Comparison of ENCODE assay signal across 2 cellular contexts in the genomic region with DNA sequence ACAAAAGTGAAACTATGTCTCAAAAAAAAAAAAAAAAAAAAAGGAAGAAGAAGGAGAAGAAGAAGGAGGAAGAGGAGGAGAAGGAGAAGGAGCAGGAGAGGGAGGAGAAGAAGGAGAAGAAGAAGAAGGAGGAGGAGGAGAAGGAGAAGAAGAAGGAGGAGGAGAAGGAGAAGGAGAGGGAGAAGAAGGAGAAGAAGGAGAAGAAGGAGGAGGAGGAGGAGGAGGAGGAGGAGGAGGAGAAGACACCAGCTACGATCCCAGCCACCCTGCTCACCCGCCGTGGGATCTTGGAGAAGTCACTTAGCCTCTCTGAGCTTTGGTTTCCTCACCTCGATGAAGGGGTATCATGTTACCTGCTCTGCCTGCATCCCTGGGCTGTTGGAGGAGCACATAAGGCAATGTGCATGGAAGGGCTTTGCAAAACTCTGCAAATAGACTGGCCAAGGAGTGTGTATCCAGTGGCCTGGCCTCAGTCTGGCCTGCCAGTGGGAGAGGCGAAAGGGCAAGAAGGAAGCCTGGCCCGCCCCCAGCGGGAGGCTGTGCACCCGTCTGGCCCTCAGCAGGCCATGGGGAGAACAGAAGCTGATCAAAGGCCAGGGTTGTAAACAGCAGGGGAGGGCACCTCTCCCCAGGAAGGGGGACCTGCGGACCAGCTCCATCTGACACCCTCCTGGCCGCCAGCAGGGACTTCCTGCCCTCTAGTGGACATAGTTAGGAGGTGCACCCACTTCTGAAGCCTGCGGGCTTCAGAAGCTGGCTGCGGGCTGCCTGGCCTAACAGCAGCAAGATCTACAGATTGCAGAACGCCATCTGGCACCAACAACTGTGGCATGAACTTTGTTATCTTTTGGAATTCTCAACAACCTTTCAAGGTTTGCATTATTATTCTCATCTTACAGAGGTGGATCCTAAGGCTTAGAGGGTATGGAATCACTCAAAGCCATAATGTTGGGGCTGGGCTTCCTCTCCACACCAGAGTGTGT.
TF ChIP-seq lines count a peak whose summit lies in the region.

No MANE protein-coding gene starts in this region.

TF ChIP-seq in HEK293, 187 proteins besides CTCF, POLR2A, EP300 and RAD21 (continued from another document):
- TF ChIP-seq ZNF514 (tag by site-specific recombination; IDR thresholded peaks at IDR 0.05) = no peak
- TF ChIP-seq, protein P1, sequence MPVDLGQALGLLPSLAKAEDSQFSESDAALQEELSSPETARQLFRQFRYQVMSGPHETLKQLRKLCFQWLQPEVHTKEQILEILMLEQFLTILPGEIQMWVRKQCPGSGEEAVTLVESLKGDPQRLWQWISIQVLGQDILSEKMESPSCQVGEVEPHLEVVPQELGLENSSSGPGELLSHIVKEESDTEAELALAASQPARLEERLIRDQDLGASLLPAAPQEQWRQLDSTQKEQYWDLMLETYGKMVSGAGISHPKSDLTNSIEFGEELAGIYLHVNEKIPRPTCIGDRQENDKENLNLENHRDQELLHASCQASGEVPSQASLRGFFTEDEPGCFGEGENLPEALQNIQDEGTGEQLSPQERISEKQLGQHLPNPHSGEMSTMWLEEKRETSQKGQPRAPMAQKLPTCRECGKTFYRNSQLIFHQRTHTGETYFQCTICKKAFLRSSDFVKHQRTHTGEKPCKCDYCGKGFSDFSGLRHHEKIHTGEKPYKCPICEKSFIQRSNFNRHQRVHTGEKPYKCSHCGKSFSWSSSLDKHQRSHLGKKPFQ (tag by site-specific recombination; IDR thresholded peaks at IDR 0.05) = no peak
- no peak for TF ChIP-seq ZNF785 (tag by site-specific recombination; IDR thresholded peaks at IDR 0.05)
- peak; percentile 55; the same call in 1 of the 2 replicates for TF ChIP-seq WT1 (tag by site-specific recombination; IDR thresholded peaks at IDR 0.05)
- peak; percentile 54; the same call in 1 of the 2 replicates for TF ChIP-seq ZSCAN30 (tag by site-specific recombination; IDR thresholded peaks at IDR 0.05)
- TF ChIP-seq, protein P2, sequence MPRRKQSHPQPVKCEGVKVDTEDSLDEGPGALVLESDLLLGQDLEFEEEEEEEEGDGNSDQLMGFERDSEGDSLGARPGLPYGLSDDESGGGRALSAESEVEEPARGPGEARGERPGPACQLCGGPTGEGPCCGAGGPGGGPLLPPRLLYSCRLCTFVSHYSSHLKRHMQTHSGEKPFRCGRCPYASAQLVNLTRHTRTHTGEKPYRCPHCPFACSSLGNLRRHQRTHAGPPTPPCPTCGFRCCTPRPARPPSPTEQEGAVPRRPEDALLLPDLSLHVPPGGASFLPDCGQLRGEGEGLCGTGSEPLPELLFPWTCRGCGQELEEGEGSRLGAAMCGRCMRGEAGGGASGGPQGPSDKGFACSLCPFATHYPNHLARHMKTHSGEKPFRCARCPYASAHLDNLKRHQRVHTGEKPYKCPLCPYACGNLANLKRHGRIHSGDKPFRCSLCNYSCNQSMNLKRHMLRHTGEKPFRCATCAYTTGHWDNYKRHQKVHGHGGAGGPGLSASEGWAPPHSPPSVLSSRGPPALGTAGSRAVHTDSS (tag by site-specific recombination; IDR thresholded peaks at IDR 0.05) = peak; percentile 82
- TF ChIP-seq, protein P3, sequence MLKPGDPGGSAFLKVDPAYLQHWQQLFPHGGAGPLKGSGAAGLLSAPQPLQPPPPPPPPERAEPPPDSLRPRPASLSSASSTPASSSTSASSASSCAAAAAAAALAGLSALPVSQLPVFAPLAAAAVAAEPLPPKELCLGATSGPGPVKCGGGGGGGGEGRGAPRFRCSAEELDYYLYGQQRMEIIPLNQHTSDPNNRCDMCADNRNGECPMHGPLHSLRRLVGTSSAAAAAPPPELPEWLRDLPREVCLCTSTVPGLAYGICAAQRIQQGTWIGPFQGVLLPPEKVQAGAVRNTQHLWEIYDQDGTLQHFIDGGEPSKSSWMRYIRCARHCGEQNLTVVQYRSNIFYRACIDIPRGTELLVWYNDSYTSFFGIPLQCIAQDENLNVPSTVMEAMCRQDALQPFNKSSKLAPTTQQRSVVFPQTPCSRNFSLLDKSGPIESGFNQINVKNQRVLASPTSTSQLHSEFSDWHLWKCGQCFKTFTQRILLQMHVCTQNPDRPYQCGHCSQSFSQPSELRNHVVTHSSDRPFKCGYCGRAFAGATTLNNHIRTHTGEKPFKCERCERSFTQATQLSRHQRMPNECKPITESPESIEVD (tag by site-specific recombination; IDR thresholded peaks at IDR 0.05) = no peak
- peak; percentile 88 for TF ChIP-seq ZNF423 (tag by site-specific recombination; IDR thresholded peaks at IDR 0.05)
- no peak for TF ChIP-seq SCRT1 (tag by site-specific recombination; IDR thresholded peaks at IDR 0.05; ENCODE audit: borderline replicate concordance)
- TF ChIP-seq ZNF341 (tag by site-specific recombination; IDR thresholded peaks at IDR 0.05; ENCODE audit: low read depth) = peak; percentile 45
- no peak for TF ChIP-seq ZNF146 (tag by site-specific recombination; IDR thresholded peaks at IDR 0.05)
- TF ChIP-seq, protein P4, sequence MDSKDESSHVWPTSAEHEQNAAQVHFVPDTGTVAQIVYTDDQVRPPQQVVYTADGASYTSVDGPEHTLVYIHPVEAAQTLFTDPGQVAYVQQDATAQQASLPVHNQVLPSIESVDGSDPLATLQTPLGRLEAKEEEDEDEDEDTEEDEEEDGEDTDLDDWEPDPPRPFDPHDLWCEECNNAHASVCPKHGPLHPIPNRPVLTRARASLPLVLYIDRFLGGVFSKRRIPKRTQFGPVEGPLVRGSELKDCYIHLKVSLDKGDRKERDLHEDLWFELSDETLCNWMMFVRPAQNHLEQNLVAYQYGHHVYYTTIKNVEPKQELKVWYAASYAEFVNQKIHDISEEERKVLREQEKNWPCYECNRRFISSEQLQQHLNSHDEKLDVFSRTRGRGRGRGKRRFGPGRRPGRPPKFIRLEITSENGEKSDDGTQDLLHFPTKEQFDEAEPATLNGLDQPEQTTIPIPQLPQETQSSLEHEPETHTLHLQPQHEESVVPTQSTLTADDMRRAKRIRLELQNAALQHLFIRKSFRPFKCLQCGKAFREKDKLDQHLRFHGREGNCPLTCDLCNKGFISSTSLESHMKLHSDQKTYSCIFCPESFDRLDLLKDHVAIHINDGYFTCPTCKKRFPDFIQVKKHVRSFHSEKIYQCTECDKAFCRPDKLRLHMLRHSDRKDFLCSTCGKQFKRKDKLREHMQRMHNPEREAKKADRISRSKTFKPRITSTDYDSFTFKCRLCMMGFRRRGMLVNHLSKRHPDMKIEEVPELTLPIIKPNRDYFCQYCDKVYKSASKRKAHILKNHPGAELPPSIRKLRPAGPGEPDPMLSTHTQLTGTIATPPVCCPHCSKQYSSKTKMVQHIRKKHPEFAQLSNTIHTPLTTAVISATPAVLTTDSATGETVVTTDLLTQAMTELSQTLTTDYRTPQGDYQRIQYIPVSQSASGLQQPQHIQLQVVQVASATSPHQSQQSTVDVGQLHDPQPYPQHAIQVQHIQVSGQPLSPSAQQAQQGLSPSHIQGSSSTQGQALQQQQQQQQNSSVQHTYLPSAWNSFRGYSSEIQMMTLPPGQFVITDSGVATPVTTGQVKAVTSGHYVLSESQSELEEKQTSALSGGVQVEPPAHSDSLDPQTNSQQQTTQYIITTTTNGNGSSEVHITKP (tag by site-specific recombination; IDR thresholded peaks at IDR 0.05) = peak; percentile 37
- TF ChIP-seq ZNF2 (tag by site-specific recombination; IDR thresholded peaks at IDR 0.05) = 0 out of 2 replicates have a peak, but pooled peaks have one; percentile 56
- TF ChIP-seq ZBTB48 (tag by site-specific recombination; IDR thresholded peaks at IDR 0.05) = 0 out of 2 replicates have a peak, but pooled peaks have one; percentile 14
- peak; percentile 80; the same call in 1 of the 2 replicates for TF ChIP-seq ZNF561 (tag by site-specific recombination; IDR thresholded peaks at IDR 0.05; ENCODE audit: borderline replicate concordance)
- no peak for TF ChIP-seq ZNF658 (tag by site-specific recombination; IDR thresholded peaks at IDR 0.05)

TF ChIP-seq in K562, 482 proteins besides CTCF, POLR2A, EP300 and RAD21 (continued from another document and continues in another):
- TF ChIP-seq, protein P5, sequence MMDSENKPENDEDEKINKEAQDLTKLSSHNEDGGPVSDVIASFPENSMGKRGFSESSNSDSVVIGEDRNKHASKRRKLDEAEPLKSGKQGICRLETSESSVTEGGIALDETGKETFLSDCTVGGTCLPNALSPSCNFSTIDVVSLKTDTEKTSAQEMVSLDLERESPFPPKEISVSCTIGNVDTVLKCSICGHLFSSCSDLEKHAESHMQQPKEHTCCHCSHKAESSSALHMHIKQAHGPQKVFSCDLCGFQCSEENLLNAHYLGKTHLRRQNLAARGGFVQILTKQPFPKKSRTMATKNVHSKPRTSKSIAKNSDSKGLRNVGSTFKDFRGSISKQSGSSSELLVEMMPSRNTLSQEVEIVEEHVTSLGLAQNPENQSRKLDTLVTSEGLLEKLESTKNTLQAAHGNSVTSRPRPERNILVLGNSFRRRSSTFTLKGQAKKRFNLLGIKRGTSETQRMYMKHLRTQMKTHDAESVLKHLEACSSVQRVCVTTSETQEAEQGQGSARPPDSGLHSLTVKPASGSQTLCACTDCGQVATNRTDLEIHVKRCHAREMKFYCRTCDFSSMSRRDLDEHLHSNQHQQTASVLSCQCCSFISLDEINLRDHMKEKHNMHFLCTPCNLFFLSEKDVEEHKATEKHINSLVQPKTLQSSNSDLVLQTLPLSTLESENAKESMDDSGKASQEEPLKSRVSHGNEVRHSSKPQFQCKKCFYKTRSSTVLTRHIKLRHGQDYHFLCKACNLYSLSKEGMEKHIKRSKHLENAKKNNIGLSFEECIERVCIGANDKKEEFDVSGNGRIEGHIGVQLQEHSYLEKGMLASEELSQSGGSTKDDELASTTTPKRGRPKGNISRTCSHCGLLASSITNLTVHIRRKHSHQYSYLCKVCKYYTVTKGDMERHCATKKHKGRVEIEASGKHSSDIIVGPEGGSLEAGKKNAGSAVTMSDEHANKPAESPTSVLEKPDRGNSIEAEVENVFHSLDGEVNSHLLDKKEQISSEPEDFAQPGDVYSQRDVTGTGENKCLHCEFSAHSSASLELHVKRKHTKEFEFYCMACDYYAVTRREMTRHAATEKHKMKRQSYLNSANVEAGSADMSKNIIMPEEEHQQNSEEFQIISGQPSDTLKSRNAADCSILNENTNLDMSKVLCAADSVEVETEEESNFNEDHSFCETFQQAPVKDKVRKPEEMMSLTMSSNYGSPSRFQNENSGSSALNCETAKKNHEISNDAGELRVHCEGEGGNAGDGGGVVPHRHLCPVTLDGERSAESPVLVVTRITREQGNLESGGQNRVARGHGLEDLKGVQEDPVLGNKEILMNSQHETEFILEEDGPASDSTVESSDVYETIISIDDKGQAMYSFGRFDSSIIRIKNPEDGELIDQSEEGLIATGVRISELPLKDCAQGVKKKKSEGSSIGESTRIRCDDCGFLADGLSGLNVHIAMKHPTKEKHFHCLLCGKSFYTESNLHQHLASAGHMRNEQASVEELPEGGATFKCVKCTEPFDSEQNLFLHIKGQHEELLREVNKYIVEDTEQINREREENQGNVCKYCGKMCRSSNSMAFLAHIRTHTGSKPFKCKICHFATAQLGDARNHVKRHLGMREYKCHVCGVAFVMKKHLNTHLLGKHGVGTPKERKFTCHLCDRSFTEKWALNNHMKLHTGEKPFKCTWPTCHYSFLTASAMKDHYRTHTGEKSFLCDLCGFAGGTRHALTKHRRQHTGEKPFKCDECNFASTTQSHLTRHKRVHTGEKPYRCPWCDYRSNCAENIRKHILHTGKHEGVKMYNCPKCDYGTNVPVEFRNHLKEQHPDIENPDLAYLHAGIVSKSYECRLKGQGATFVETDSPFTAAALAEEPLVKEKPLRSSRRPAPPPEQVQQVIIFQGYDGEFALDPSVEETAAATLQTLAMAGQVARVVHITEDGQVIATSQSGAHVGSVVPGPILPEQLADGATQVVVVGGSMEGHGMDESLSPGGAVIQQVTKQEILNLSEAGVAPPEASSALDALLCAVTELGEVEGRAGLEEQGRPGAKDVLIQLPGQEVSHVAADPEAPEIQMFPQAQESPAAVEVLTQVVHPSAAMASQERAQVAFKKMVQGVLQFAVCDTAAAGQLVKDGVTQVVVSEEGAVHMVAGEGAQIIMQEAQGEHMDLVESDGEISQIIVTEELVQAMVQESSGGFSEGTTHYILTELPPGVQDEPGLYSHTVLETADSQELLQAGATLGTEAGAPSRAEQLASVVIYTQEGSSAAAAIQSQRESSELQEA (IDR thresholded peaks at IDR 0.05; ENCODE audit: low read depth) = no peak
- TF ChIP-seq TEAD1 (CRISPR knock-in tag; IDR thresholded peaks at IDR 0.05) (no peak; a peak in 1 of 4 replicates), ZNF668 (CRISPR knock-in tag; IDR thresholded peaks at IDR 0.05) (no peak), NFIX (CRISPR knock-in tag; IDR thresholded peaks at IDR 0.05; ENCODE audit: low read depth) (no peak), KDM5B (IDR thresholded peaks at IDR 0.05; ENCODE audit: insufficient replicate concordance, low read depth, low read length) (no peak), RAD51 (IDR thresholded peaks at IDR 0.05; ENCODE audit: borderline replicate concordance, low read depth) (no peak), ZNF263 (CRISPR knock-in tag; IDR thresholded peaks at IDR 0.05; ENCODE audit: borderline replicate concordance) (peak; percentile 49; the same call in 1 of the 2 replicates), ZNF224 (CRISPR knock-in tag; IDR thresholded peaks at IDR 0.05) (no peak), HDGF (IDR thresholded peaks at IDR 0.05) (no peak), BRD9 (IDR thresholded peaks at IDR 0.05; ENCODE audit: low read depth, partially characterized antibody) (no peak), POLR2AphosphoS2 (IDR thresholded peaks at IDR 0.05; ENCODE audit: low read length) (no peak), RCOR1 (IDR thresholded peaks at IDR 0.05; ENCODE audit: borderline replicate concordance in 1 of 2, low read depth in 2 of 2, low read length in 2 of 2) (peak in 1 of 2 experiments; percentile 17; a peak in 1 of 4 replicates), PTBP1 (IDR thresholded peaks at IDR 0.05; ENCODE audit: low read depth, low read length) (no peak), ILF3 (IDR thresholded peaks at IDR 0.05; ENCODE audit: borderline replicate concordance) (no peak), ETS2 (tag; IDR thresholded peaks at IDR 0.05; ENCODE audit: borderline replicate concordance, poor library complexity, severe bottlenecking) (no peak), IFI16 (CRISPR knock-in tag; IDR thresholded peaks at IDR 0.05) (no peak), ATF1 (CRISPR knock-in tag; IDR thresholded peaks at IDR 0.05) (no peak), ATF1 (tag; IDR thresholded peaks at IDR 0.05) (no peak), PYGO2 (tag; IDR thresholded peaks at IDR 0.05) (no peak), FOXJ2 (tag; IDR thresholded peaks at IDR 0.05) (no peak)
- TF ChIP-seq, protein P6, sequence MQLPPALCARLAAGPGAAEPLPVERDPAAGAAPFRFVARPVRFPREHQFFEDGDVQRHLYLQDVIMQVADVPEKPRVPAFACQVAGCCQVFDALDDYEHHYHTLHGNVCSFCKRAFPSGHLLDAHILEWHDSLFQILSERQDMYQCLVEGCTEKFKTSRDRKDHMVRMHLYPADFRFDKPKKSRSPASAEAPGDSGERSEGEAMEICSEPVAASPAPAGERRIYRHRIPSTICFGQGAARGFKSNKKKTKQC (CRISPR knock-in tag; IDR thresholded peaks at IDR 0.05) = 0 out of 2 replicates have a peak, but pooled peaks have one; percentile 62
- TF ChIP-seq, protein P7, sequence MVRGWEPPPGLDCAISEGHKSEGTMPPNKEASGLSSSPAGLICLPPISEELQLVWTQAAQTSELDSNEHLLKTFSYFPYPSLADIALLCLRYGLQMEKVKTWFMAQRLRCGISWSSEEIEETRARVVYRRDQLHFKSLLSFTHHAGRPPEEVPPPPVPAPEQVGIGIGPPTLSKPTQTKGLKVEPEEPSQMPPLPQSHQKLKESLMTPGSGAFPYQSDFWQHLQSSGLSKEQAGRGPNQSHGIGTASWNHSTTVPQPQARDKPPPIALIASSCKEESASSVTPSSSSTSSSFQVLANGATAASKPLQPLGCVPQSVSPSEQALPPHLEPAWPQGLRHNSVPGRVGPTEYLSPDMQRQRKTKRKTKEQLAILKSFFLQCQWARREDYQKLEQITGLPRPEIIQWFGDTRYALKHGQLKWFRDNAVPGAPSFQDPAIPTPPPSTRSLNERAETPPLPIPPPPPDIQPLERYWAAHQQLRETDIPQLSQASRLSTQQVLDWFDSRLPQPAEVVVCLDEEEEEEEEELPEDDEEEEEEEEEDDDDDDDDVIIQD (CRISPR knock-in tag; IDR thresholded peaks at IDR 0.05) = no peak
